In genomic region chr7:21724562-21724961, GRCh38 we compare ENCODE assay signal across 27 cellular contexts.
"Had no signal": no experiment of that assay in that cellular context is flagged by ENCODE, and none has a peak within 500 bp of the region (broad histone marks: within the 10 kb centered on the region; RNA-seq: fewer than 3 reads in every experiment).

No MANE protein-coding gene starts in this region.

- H3K4me1 ChIP-seq: pancreas, prostate gland, right lobe of liver, sigmoid colon, stomach, tibial nerve, upper lobe of left lung, vagina had no signal

- H3K36me3 ChIP-seq: neutrophil, pancreas, prostate gland, right lobe of liver, sigmoid colon, stomach, thoracic aorta, thyroid gland, tibial nerve, upper lobe of left lung, vagina had no signal

- FAIRE-seq: pancreas, small intestine, urothelium cell line had no signal

- H3K27ac ChIP-seq: neutrophil, pancreas, prostate gland, right lobe of liver, sigmoid colon, stomach, thoracic aorta, thyroid gland, tibial nerve, upper lobe of left lung, vagina had no signal

- H3K4me3 Mint-ChIP-seq: naive B cell; natural killer cell; nephron progenitor cell; neural crest cell; stimulated activated naive B cell treated with anti-CD40 and anti-IgM and Interleukin-4, amounts not matched to agents 10 μg/mL and 1 μg/mL and 100 μg/mL, for 72 hours; stimulated activated naive CD8-positive, alpha-beta T cell treated with anti-CD3 and anti-CD28 coated beads, Interleukin-15, Interleukin-2, amounts not matched to agents 100 ng/mL and 50 ng/mL, for 24 hours had no signal

- H3K4me3 ChIP-seq: pancreas, prostate gland, right lobe of liver, sigmoid colon, stomach, thoracic aorta, thyroid gland, tibial nerve, upper lobe of left lung, vagina had no signal

- H3K9me3 ChIP-seq: neutrophil, pancreas, prostate gland, right lobe of liver, sigmoid colon, stomach, thoracic aorta, thyroid gland, tibial nerve, upper lobe of left lung, vagina had no signal

- H3K27me3 ChIP-seq: neutrophil, pancreas, right lobe of liver, sigmoid colon, stomach, thyroid gland, tibial nerve, upper lobe of left lung, vagina had no signal

- H3K9me3 Mint-ChIP-seq: naive B cell; natural killer cell; stimulated activated naive B cell treated with anti-CD40 and anti-IgM and Interleukin-4, amounts not matched to agents 10 μg/mL and 1 μg/mL and 100 μg/mL, for 72 hours; stimulated activated naive CD8-positive, alpha-beta T cell treated with anti-CD3 and anti-CD28 coated beads, Interleukin-15, Interleukin-2, amounts not matched to agents 100 ng/mL and 50 ng/mL, for 24 hours had no signal

- DNase-seq: naive B cell; natural killer cell; nephron progenitor cell; nucleus accumbens; pancreas; right cardiac atrium; right lobe of liver; sigmoid colon; small intestine; stimulated activated CD4-positive, alpha-beta T cell treated with anti-CD3 and anti-CD28 coated beads, Interleukin-15, amount 100 ng/mL, for 24 hours; stimulated activated CD4-positive, alpha-beta T cell treated with anti-CD3 and anti-CD28 coated beads, Interleukin-2, amount 100 ng/mL, for 24 hours; stimulated activated CD4-positive, alpha-beta T cell treated with anti-CD3 and anti-CD28 coated beads, Interleukin-2, amount 100 ng/mL, for 48 hours; stimulated activated CD4-positive, alpha-beta T cell treated with anti-CD3 and anti-CD28 coated beads, Interleukin-4, amount 100 ng/mL, for 24 hours; stimulated activated naive B cell treated with anti-CD40 and anti-IgM and Interleukin-4, amounts not matched to agents 10 μg/mL and 1 μg/mL and 100 μg/mL, for 72 hours; stimulated activated naive CD4-positive, alpha-beta T cell treated with Interleukin-2 at 50 U/mL for 16 hours; stomach; thyroid gland; trophoblast cell; upper lobe of left lung had no signal

- H3K36me3 Mint-ChIP-seq: naive B cell; natural killer cell; stimulated activated naive B cell treated with anti-CD40 and anti-IgM and Interleukin-4, amounts not matched to agents 10 μg/mL and 1 μg/mL and 100 μg/mL, for 72 hours had no signal

- H3K27ac Mint-ChIP-seq: natural killer cell; nephron progenitor cell; stimulated activated naive B cell treated with anti-CD40 and anti-IgM and Interleukin-4, amounts not matched to agents 10 μg/mL and 1 μg/mL and 100 μg/mL, for 72 hours; stimulated activated naive CD8-positive, alpha-beta T cell treated with anti-CD3 and anti-CD28 coated beads, Interleukin-15, Interleukin-2, amounts not matched to agents 100 ng/mL and 50 ng/mL, for 24 hours had no signal

- H3K4me1 Mint-ChIP-seq: naive B cell; natural killer cell; nephron progenitor cell; neural crest cell; stimulated activated naive B cell treated with anti-CD40 and anti-IgM and Interleukin-4, amounts not matched to agents 10 μg/mL and 1 μg/mL and 100 μg/mL, for 72 hours had no signal

- ATAC-seq: pancreas; right cardiac atrium; right lobe of liver; stimulated activated naive B cell treated with anti-CD40 and anti-IgM and Interleukin-4, amounts not matched to agents 10 μg/mL and 1 μg/mL and 100 μg/mL, for 72 hours had no signal
